ENCODE assay signal across 22 cellular contexts in genomic region chr10:63549810-63550209, GRCh38.
"Had no signal": no experiment of that assay in that cellular context is flagged by ENCODE, and none has a peak within 500 bp of the region (broad histone marks: within the 10 kb centered on the region; RNA-seq: fewer than 3 reads in every experiment).

No MANE protein-coding gene starts in this region.

- DNase-seq: activated CD4-positive, alpha-beta T cell treated with anti-CD3 and anti-CD28 coated beads for 48 hours; activated CD4-positive, alpha-beta T cell treated with anti-CD3 and anti-CD28 coated beads, Interleukin-2, amount 50 U/mL, for 4 hours; activated CD8-positive, alpha-beta memory T cell treated with anti-CD3 and anti-CD28 coated beads, Interleukin-2, amount 50 U/mL, for 48 hours; activated CD8-positive, alpha-beta T cell treated with anti-CD3 and anti-CD28 coated beads, Interleukin-2, amount 10 ng/mL, durations not matched to agents 7 days and 5 days; activated gamma-delta T cell treated with Interleukin-2 at 50 U/mL for 16 hours; activated naive CD4-positive, alpha-beta T cell treated with anti-CD3 and anti-CD28 coated beads, Interleukin-2, amount 10 ng/mL, durations not matched to agents 7 days and 5 days; activated naive CD8-positive, alpha-beta T cell treated with anti-CD3 and anti-CD28 coated beads for 36 hours; activated T-cell treated with anti-CD3 and anti-CD28 coated beads, Interleukin-2, amount 50 U/mL, for 1 hour; anterior cingulate cortex; central memory CD4-positive, alpha-beta T cell; Kasumi-1; KBM-7; NCI-H1048; NCI-H146; NCI-H187 treated with DMSO at 0.1 percent for 48 hours; NCI-H2081 treated with DMSO at 0.1 percent for 48 hours; NCI-H510A treated with DMSO at 0.1 percent for 48 hours; PC-3; SHP77; SW 1271 had no signal

- ATAC-seq: activated CD4-positive, CD25-positive, alpha-beta regulatory T cell treated with anti-CD3 and anti-CD28 coated beads, Interleukin-2, amount 50 U/mL, for 24 hours; activated CD8-positive, alpha-beta T cell treated with anti-CD3 and anti-CD28 coated beads, Interleukin-2, amount 10 ng/mL, durations not matched to agents 7 days and 5 days; PC-3; SK-N-SH treated with all-trans-retinoic acid at 6 μM for 48 hours had no signal
